Comparison of ENCODE assay signal across 15 cellular contexts in genomic region chr11:107606122-107606521, GRCh38. TPM values are rescaled to one million over a fixed set of nuclear protein-coding genes. Genes with fewer than 3 reads are reported as not detected.
A peak's percentile ranks its signal among the peaks of the same experiment; 100 is the strongest.
DNase-seq lines count a peak whose midpoint lies in the region; ATAC-seq and TF ChIP-seq lines count a peak whose summit lies in the region.
"Had no signal": no experiment of that assay in that cellular context is flagged by ENCODE, and none has a peak within 500 bp of the region (broad histone marks: within the 10 kb centered on the region; RNA-seq: fewer than 3 reads in every experiment).

No MANE protein-coding gene starts in this region.

- H3K4me1 ChIP-seq in left lung = no peaks in the 10 kb centered on the region
- H3K4me1 ChIP-seq: heart right ventricle had no signal

- ATAC-seq in left lung (no peak), GM21737 (IDR thresholded peaks at IDR 0.05; ENCODE audit: unreplicated experiment) (no peak)
- ATAC-seq: heart right ventricle, left cardiac atrium had no signal

- peaks cover 20% of the 10 kb centered on the region for H3K27me3 Mint-ChIP-seq in mesothelial cell of epicardium (ENCODE audit: low read depth)

- no peak overlapping the region for H3K27ac ChIP-seq in left lung
- H3K27ac ChIP-seq: cardiac muscle cell, heart right ventricle, VCaP had no signal

- H3K4me3 ChIP-seq in choroid plexus epithelial cell (ENCODE audit: low read depth, low read length) = no peak overlapping the region
- H3K4me3 ChIP-seq in left lung = no peak overlapping the region
- H3K4me3 ChIP-seq: cardiac muscle cell, heart right ventricle had no signal

- intact Hi-C loops in left lung (cut with DNase I) = no loop called here

- peaks cover 8% of the 10 kb centered on the region for H3K4me1 Mint-ChIP-seq in mesothelial cell of epicardium

- no peak overlapping the region for H3K27ac Mint-ChIP-seq in mesothelial cell of epicardium
- H3K27ac Mint-ChIP-seq: activated naive CD4-positive, alpha-beta T cell treated with anti-CD3 and anti-CD28 coated beads for 36 hours had no signal

- DNase-seq in ACHN = peak; percentile 5
- peak; percentile 8 for DNase-seq in EL
- DNase-seq in NAMALWA (ENCODE audit: low spot score) = peak; percentile 26
- DNase-seq in choroid plexus epithelial cell (ENCODE audit: low read depth) = no peak
- DNase-seq in left lung = no peak
- DNase-seq in dermis blood vessel endothelial cell = no peak
- DNase-seq in mesothelial cell of epicardium (ENCODE audit: low spot score in 2 of 2, unreplicated experiment in 2 of 2) = no peak
- DNase-seq: activated naive CD4-positive, alpha-beta T cell treated with anti-CD3 and anti-CD28 coated beads for 36 hours; H7; heart right ventricle; left cardiac atrium; stimulated activated CD4-positive, alpha-beta T cell treated with anti-CD3 and anti-CD28 coated beads, Interleukin-1b, Interleukin-23, amount 100 ng/mL, for 48 hours had no signal

- no peak overlapping the region for H3K4me3 Mint-ChIP-seq in mesothelial cell of epicardium
- H3K4me3 Mint-ChIP-seq: activated naive CD4-positive, alpha-beta T cell treated with anti-CD3 and anti-CD28 coated beads for 36 hours had no signal

- no peaks in the 10 kb centered on the region for H3K9me3 ChIP-seq in left lung
- H3K9me3 ChIP-seq: heart right ventricle had no signal

- in situ Hi-C loops in ACHN (cut with HindIII; ENCODE audit: low pct_ligation_motif_present, low pct_unique_long_range_greater_than_20kb, low sequenced_read_pairs) = no loop called here

- TF ChIP-seq CTCF in choroid plexus epithelial cell (conservative IDR thresholded peaks at IDR 0.05; ENCODE audit: low read depth, low read length) (peak; percentile 14), left lung (IDR thresholded peaks at IDR 0.05) (no peak), mesothelial cell of epicardium (IDR thresholded peaks at IDR 0.05; ENCODE audit: unreplicated experiment) (no peak)

- H3K36me3 ChIP-seq in left lung = no peaks in the 10 kb centered on the region
- H3K36me3 ChIP-seq: cardiac muscle cell, heart right ventricle had no signal

- H3K36me3 Mint-ChIP-seq in mesothelial cell of epicardium = no peaks in the 10 kb centered on the region

- no peaks in the 10 kb centered on the region for H3K9me3 Mint-ChIP-seq in mesothelial cell of epicardium
- H3K9me3 Mint-ChIP-seq: activated naive CD4-positive, alpha-beta T cell treated with anti-CD3 and anti-CD28 coated beads for 36 hours had no signal

- peaks cover 0 to 45% of the 10 kb centered on the region in 2 donors for H3K27me3 ChIP-seq in left lung
- H3K27me3 ChIP-seq: cardiac muscle cell had no signal

RNA-seq across cellular contexts. Expression of gene ELMOD1, which starts 15.2 kb away (rescaled TPM):
- total RNA-seq in left lung = 1 to 10 TPM in 1 of 2 donors, under 1 TPM in 1; 0.96 to 1.0 TPM
- 0.17 and 2.1 TPM in 2 replicates for total RNA-seq in dermis blood vessel endothelial cell
- 0.69 to 0.75 TPM (median 0.73 TPM) in 3 replicates for total RNA-seq in mesothelial cell of epicardium
- total RNA-seq: activated naive CD4-positive, alpha-beta T cell treated with anti-CD3 and anti-CD28 coated beads for 36 hours had no signal

RNA-seq across cellular contexts. Expression of gene ALKBH8, which starts 40.6 kb away (rescaled TPM):
- total RNA-seq in left lung = 1 to 10 TPM; 6.5 to 7.6 TPM
- 6.8 and 10.9 TPM in 2 replicates for total RNA-seq in dermis blood vessel endothelial cell
- total RNA-seq in mesothelial cell of epicardium = 5.5 to 7.2 TPM (median 7.1 TPM) in 3 replicates

Comparison
In these comparisons a context has a peak if more than half of its experiments do, and no peak if none do; other contexts are left out.
1. DNase-seq: peak in ACHN (single experiment), EL (single experiment) and NAMALWA (single experiment); none in choroid plexus epithelial cell (single experiment), left lung (0 of 2), dermis blood vessel endothelial cell (single experiment) and mesothelial cell of epicardium (0 of 2).